In genomic region chr15:63915888-63916731, GRCh38 we compare ENCODE assay signal across 9 cellular contexts.
A peak's percentile ranks its signal among the peaks of the same experiment; 100 is the strongest.
DNase-seq lines count a peak whose midpoint lies in the region; ATAC-seq and TF ChIP-seq lines count a peak whose summit lies in the region.
"Had no signal": no experiment of that assay in that cellular context is flagged by ENCODE, and none has a peak within 500 bp of the region (broad histone marks: within the 10 kb centered on the region; RNA-seq: fewer than 3 reads in every experiment).

No MANE protein-coding gene starts in this region.

- no peak overlapping the region for H3K4me3 ChIP-seq in endodermal cell (ENCODE audit: low read length)

- 58 to 68% methylated on average over 4 to 9 of the region's 9 CpGs for WGBS in endodermal cell (ENCODE audit: insufficient coverage in 1 of 2, insufficient read length in 1 of 2), 2 experiments

- H3K27ac ChIP-seq in endodermal cell (ENCODE audit: low read depth, low read length), result no peak overlapping the region
- H3K27ac ChIP-seq: RWPE1 had no signal

- no peaks in the 10 kb centered on the region for H3K27me3 ChIP-seq in endodermal cell (ENCODE audit: control insufficient read depth, insufficient read depth, low read length, poor library complexity, severe bottlenecking)

- peaks cover 12% of the 10 kb centered on the region for H3K4me1 ChIP-seq in endodermal cell (ENCODE audit: control insufficient read depth, insufficient read depth, low read length)

- no peaks in the 10 kb centered on the region for H3K36me3 ChIP-seq in endodermal cell (ENCODE audit: control insufficient read depth, insufficient read depth, low read length)

- no peaks in the 10 kb centered on the region for H3K27me3 Mint-ChIP-seq in endodermal cell (ENCODE audit: insufficient read depth)
- H3K27me3 Mint-ChIP-seq in osteocyte (ENCODE audit: unreplicated experiment), result no peaks in the 10 kb centered on the region

- ATAC-seq in HG03139 (IDR thresholded peaks at IDR 0.05; ENCODE audit: unreplicated experiment), result no peak
- no peak for ATAC-seq in HG03432 (IDR thresholded peaks at IDR 0.05; ENCODE audit: unreplicated experiment)

- H3K27ac Mint-ChIP-seq in endodermal cell (peak overlapping the region; percentile 66), osteocyte (ENCODE audit: unreplicated experiment) (peak overlapping the region; percentile 89)

- DNase-seq in Daoy (ENCODE audit: low read depth) (peak; percentile 43), NCI-H524 treated with DMSO at 0.1 percent for 48 hours (lab: John Stamatoyannopoulos, UW) (peak; percentile 64), endodermal cell (peak; percentile 89), osteocyte (ENCODE audit: extremely low spot score, unreplicated experiment) (peak; percentile 90), cortex of kidney (lab: John Stamatoyannopoulos, UW) (no peak)
- DNase-seq in stimulated activated CD4-positive, alpha-beta T cell treated with anti-CD3 and anti-CD28 coated beads, Interleukin-15, amount 100 ng/mL, for 24 hours, result no peak

- no peak overlapping the region for H3K9ac ChIP-seq in endodermal cell (ENCODE audit: extremely low read depth, low read length, poor library complexity, severe bottlenecking)

- H3K36me3 Mint-ChIP-seq in endodermal cell (ENCODE audit: low read depth) (no peaks in the 10 kb centered on the region), osteocyte (ENCODE audit: unreplicated experiment) (peaks cover 3% of the 10 kb centered on the region)

- H3K9me3 Mint-ChIP-seq in endodermal cell (no peaks in the 10 kb centered on the region), osteocyte (ENCODE audit: unreplicated experiment) (peaks cover 3% of the 10 kb centered on the region)

- no peaks in the 10 kb centered on the region for H3K9me3 ChIP-seq in endodermal cell (ENCODE audit: control insufficient read depth, low read length)

- TF ChIP-seq CTCF in endodermal cell (conservative IDR thresholded peaks at IDR 0.05) (peak; percentile 58), osteocyte (IDR thresholded peaks at IDR 0.05) (peak; percentile 63)

- H3K4me3 Mint-ChIP-seq in endodermal cell, result no peak overlapping the region
- H3K4me3 Mint-ChIP-seq in osteocyte (ENCODE audit: unreplicated experiment), result peak overlapping the region; percentile 53

- H3K4me1 Mint-ChIP-seq in endodermal cell, result peaks cover 32% of the 10 kb centered on the region
- peaks cover 82% of the 10 kb centered on the region for H3K4me1 Mint-ChIP-seq in osteocyte (ENCODE audit: unreplicated experiment)

Comparison
In these comparisons a context has a peak if more than half of its experiments do, and no peak if none do; other contexts are left out.
1. DNase-seq: peak in Daoy (single experiment), NCI-H524 treated with DMSO at 0.1 percent for 48 hours (single experiment), endodermal cell (single experiment) and osteocyte (single experiment); none in cortex of kidney (single experiment) and stimulated activated CD4-positive, alpha-beta T cell treated with anti-CD3 and anti-CD28 coated beads, Interleukin-15, amount 100 ng/mL, for 24 hours (single experiment).